Comparison of ENCODE assay signal across 8 cellular contexts in genomic region chr12:121776190-121777098, GRCh38. TPM values are rescaled to one million over a fixed set of nuclear protein-coding genes. Genes with fewer than 3 reads are reported as not detected.
DNase-seq lines count a peak whose midpoint lies in the region; ATAC-seq and TF ChIP-seq lines count a peak whose summit lies in the region.

No MANE protein-coding gene starts in this region.

- no peak overlapping the region for H3K27ac ChIP-seq in SU-DHL-6 (ENCODE audit: low read depth, low read length)
- H3K27ac ChIP-seq in cardiac muscle cell = no peak overlapping the region
- peak overlapping the region in 1 of 4 donors; percentile 46 for H3K27ac ChIP-seq in sigmoid colon

- H2AFZ ChIP-seq in SU-DHL-6 (ENCODE audit: low read depth, low read length, severe bottlenecking) = no peak overlapping the region

- no peaks in the 10 kb centered on the region for H3K27me3 ChIP-seq in SU-DHL-6 (ENCODE audit: low read length)
- H3K27me3 ChIP-seq in cardiac muscle cell = no peaks in the 10 kb centered on the region
- no peaks in the 10 kb centered on the region for H3K27me3 ChIP-seq in sigmoid colon

- H3K9me2 ChIP-seq in SU-DHL-6 (replicated peaks; ENCODE audit: insufficient read depth, low read length) = no peaks in the 10 kb centered on the region

- intact Hi-C loops in sigmoid colon (cut with DNase I) = loop anchor here (1.0 to 10.0 kb wide), 4 partner anchors 18 to 242 kb away; no protein-coding TSS in a partner anchor

- no peak overlapping the region for H3K4me3 ChIP-seq in SU-DHL-6 (ENCODE audit: insufficient read depth, low read length, poor library complexity, severe bottlenecking)
- no peak overlapping the region for H3K4me3 ChIP-seq in cardiac muscle cell
- H3K4me3 ChIP-seq in sigmoid colon = no peak overlapping the region

- H3K36me3 ChIP-seq in SU-DHL-6 (ENCODE audit: low read length) (no peaks in the 10 kb centered on the region), cardiac muscle cell (peaks cover 6% of the 10 kb centered on the region), sigmoid colon (no peaks in the 10 kb centered on the region)

- no peaks in the 10 kb centered on the region for H3K9me3 Mint-ChIP-seq in activated naive CD4-positive, alpha-beta T cell treated with anti-CD3 and anti-CD28 coated beads, Interleukin-2, amount 10 ng/mL, durations not matched to agents 7 days and 5 days

- H3K4me1 ChIP-seq in cardiac muscle cell (ENCODE audit: low read depth) (peaks cover 6% of the 10 kb centered on the region), sigmoid colon (peaks cover 0 to 20% (median 16%) of the 10 kb centered on the region in 4 donors)

- H3K4me2 ChIP-seq in SU-DHL-6 (ENCODE audit: low read depth, low read length, poor library complexity, severe bottlenecking) = no peak overlapping the region

- no peak overlapping the region for H3K4me3 Mint-ChIP-seq in activated naive CD4-positive, alpha-beta T cell treated with anti-CD3 and anti-CD28 coated beads, Interleukin-2, amount 10 ng/mL, durations not matched to agents 7 days and 5 days

- ATAC-seq in HG03108 (IDR thresholded peaks at IDR 0.05; ENCODE audit: unreplicated experiment) = no peak

- no peaks in the 10 kb centered on the region for H3K79me2 ChIP-seq in SU-DHL-6 (ENCODE audit: insufficient read depth, low read length)

- peak; percentile 88 for DNase-seq in GM03348 (ENCODE audit: low spot score)
- DNase-seq in HT-29 (ENCODE audit: low spot score) = peak; percentile 88
- peak; percentile 93 for DNase-seq in activated naive CD4-positive, alpha-beta T cell treated with anti-CD3 and anti-CD28 coated beads, Interleukin-2, amount 10 ng/mL, durations not matched to agents 7 days and 5 days
- DNase-seq in cardiac muscle cell (ENCODE audit: low read depth in 1 of 2, low spot score in 1 of 2) = peak; percentile 73 to 87
- peak; percentile 87 for DNase-seq in sigmoid colon
- DNase-seq in T1000 (lab: John Stamatoyannopoulos, UW) = no peak

- H3K27me3 Mint-ChIP-seq in activated naive CD4-positive, alpha-beta T cell treated with anti-CD3 and anti-CD28 coated beads, Interleukin-2, amount 10 ng/mL, durations not matched to agents 7 days and 5 days = no peaks in the 10 kb centered on the region

- no peaks in the 10 kb centered on the region for H3K9me3 ChIP-seq in SU-DHL-6 (ENCODE audit: insufficient read depth, low read length)
- no peaks in the 10 kb centered on the region for H3K9me3 ChIP-seq in cardiac muscle cell (ENCODE audit: low read depth)
- H3K9me3 ChIP-seq in sigmoid colon = no peaks in the 10 kb centered on the region

- H3F3A ChIP-seq in SU-DHL-6 (ENCODE audit: insufficient read depth) = peaks cover 6% of the 10 kb centered on the region

- peak overlapping the region; percentile 65 for H3K27ac Mint-ChIP-seq in activated naive CD4-positive, alpha-beta T cell treated with anti-CD3 and anti-CD28 coated beads, Interleukin-2, amount 10 ng/mL, durations not matched to agents 7 days and 5 days

- H4K20me1 ChIP-seq in SU-DHL-6 (ENCODE audit: low read depth, low read length) = no peaks in the 10 kb centered on the region

- CTCF ChIA-PET in activated naive CD4-positive, alpha-beta T cell treated with anti-CD3 and anti-CD28 coated beads, Interleukin-2, amount 10 ng/mL, durations not matched to agents 7 days and 5 days (lab: Charles Lee) = interaction anchor here (0.5 to 14.1 kb wide), 14 partner anchors 10 to 369 kb away, joined by 3 to 300 read pairs (median 3); partner anchors contain the start of gene RHOF

- 18 to 25% methylated on average over 24 of the region's 24 CpGs for WGBS in sigmoid colon, 2 donors

- H3K9ac ChIP-seq in SU-DHL-6 (ENCODE audit: low read length) = no peak overlapping the region; the same call in 1 of the 2 replicates

- peaks cover 15% of the 10 kb centered on the region for H3K36me3 Mint-ChIP-seq in activated naive CD4-positive, alpha-beta T cell treated with anti-CD3 and anti-CD28 coated beads, Interleukin-2, amount 10 ng/mL, durations not matched to agents 7 days and 5 days

- TF ChIP-seq CTCF in SU-DHL-6 (IDR thresholded peaks at IDR 0.05; ENCODE audit: insufficient read depth, low read length, poor library complexity, severe bottlenecking) (peak; percentile 88), cardiac muscle cell (IDR thresholded peaks at IDR 0.05; ENCODE audit: low read depth, low read length) (peak; percentile 92), sigmoid colon (IDR thresholded peaks at IDR 0.05) (peak; percentile 52 to 89 (median 80))

- TF ChIP-seq POLR2A in sigmoid colon (IDR thresholded peaks at IDR 0.05) = no peak

- peaks cover 36% of the 10 kb centered on the region for H3K4me1 Mint-ChIP-seq in activated naive CD4-positive, alpha-beta T cell treated with anti-CD3 and anti-CD28 coated beads, Interleukin-2, amount 10 ng/mL, durations not matched to agents 7 days and 5 days

- no peak for TF ChIP-seq EP300 in sigmoid colon (IDR thresholded peaks at IDR 0.05)

RNA-seq across cellular contexts. Expression of gene RHOF, which starts 17.0 kb away (rescaled TPM):
- total RNA-seq in HT-29 (2014; rRNA removed; shearing (Covaris generic)) = 35.1 and 37.2 TPM in 2 replicates
- 30.0 and 56.3 TPM in 2 replicates for total RNA-seq in cardiac muscle cell
- polyA plus RNA-seq in cardiac muscle cell = 21.5 and 27.4 TPM in 2 replicates
- 10 to 100 TPM in 1 of 4 donors, 1 to 10 TPM in 3; 7.6 to 15.0 (median 8.1) TPM for total RNA-seq in sigmoid colon
- 100 to 1,000 TPM in 1 of 3 donors, 10 to 100 TPM in 2; 35.4 to 132 (median 48.9) TPM for polyA plus RNA-seq in sigmoid colon

RNA-seq across cellular contexts. Expression of gene SETD1B, which starts 27.4 kb away (rescaled TPM):
- 7.2 and 7.7 TPM in 2 replicates for total RNA-seq in HT-29 (2014; rRNA removed; shearing (Covaris generic))
- total RNA-seq in cardiac muscle cell (8.0 and 15.1 TPM in 2 replicates), sigmoid colon (10 to 100 TPM in 2 of 4 donors, 1 to 10 TPM in 2; 7.6 to 16.9 (median 11.4) TPM)
- polyA plus RNA-seq in cardiac muscle cell (2.4 and 3.8 TPM in 2 replicates), sigmoid colon (10 to 100 TPM in 1 of 3 donors, 1 to 10 TPM in 2; 2.4 to 16.0 (median 3.0) TPM)
